12 cellular contexts compared by ENCODE assay signal in the genomic region with DNA sequence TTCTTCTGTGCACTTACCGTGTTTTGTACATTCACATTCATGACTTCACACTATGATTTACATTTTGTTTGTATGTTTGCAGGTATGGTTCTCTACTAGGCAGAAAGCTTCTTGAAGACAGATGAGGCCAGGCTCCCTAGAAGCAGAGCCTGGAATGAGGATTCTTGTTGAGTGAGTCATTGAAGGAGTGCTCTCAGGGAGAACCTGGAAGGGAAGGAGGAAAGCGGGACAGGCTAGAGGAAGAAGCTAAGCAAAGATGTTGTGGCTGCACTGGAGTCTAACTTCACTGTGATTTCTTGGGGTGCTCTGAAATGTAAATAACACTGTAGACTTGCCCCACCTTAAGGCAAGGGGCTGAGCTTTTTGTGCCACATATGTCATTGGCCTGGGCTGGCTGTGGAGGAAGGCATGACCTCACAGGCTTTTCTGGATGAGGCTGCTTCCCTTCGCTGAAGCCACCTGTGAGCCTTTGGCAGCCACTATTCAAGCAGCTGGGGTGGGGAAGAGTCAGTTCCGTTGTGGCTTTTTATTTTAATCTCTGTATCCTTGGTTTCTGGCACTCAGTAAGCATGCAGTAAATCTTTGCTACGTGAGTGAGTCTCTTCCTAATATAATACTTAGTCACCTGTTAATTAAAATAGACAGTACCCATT.
DNase-seq lines count a peak whose midpoint lies in the region; ATAC-seq, FAIRE-seq and TF ChIP-seq lines count a peak whose summit lies in the region.
"Had no signal": no experiment of that assay in that cellular context is flagged by ENCODE, and none has a peak within 500 bp of the region (broad histone marks: within the 10 kb centered on the region; RNA-seq: fewer than 3 reads in every experiment).

No MANE protein-coding gene starts in this region.

- H3K27me3 Mint-ChIP-seq in astrocyte (ENCODE audit: low read depth, unreplicated experiment), result no peaks in the 10 kb centered on the region
- peaks cover 5% of the 10 kb centered on the region for H3K27me3 Mint-ChIP-seq in Caco-2 (ENCODE audit: insufficient read depth, unreplicated experiment)

- H3K9me3 ChIP-seq in astrocyte (ENCODE audit: insufficient read depth, low read depth, low read length), result no peaks in the 10 kb centered on the region
- peaks cover 3% of the 10 kb centered on the region; the same call in 1 of the 2 replicates for H3K9me3 ChIP-seq in Caco-2
- H3K9me3 ChIP-seq: right lobe of liver, thyroid gland had no signal

- H3K9me3 Mint-ChIP-seq in astrocyte (ENCODE audit: unreplicated experiment), result no peaks in the 10 kb centered on the region
- no peaks in the 10 kb centered on the region for H3K9me3 Mint-ChIP-seq in Caco-2 (ENCODE audit: unreplicated experiment)

- H3K4me2 ChIP-seq in astrocyte (ENCODE audit: low read length), result peak overlapping the region; percentile 36

- no peak for FAIRE-seq in astrocyte (lab: Jason Lieb, UNC)
- FAIRE-seq: K562 had no signal

- H3K4me1 ChIP-seq in astrocyte (ENCODE audit: insufficient read depth, low read length) (peaks cover 4% of the 10 kb centered on the region), Caco-2 (no peaks in the 10 kb centered on the region)
- H3K4me1 ChIP-seq: thyroid gland had no signal

- H3K36me3 ChIP-seq in astrocyte (ENCODE audit: insufficient read depth, low read length) (no peaks in the 10 kb centered on the region), Caco-2 (ENCODE audit: control insufficient read depth, insufficient read depth, low read length) (no peaks in the 10 kb centered on the region)
- H3K36me3 ChIP-seq: right lobe of liver, thyroid gland had no signal

- no peak overlapping the region for H3K4me3 Mint-ChIP-seq in astrocyte (ENCODE audit: unreplicated experiment)
- H3K4me3 Mint-ChIP-seq in Caco-2 (ENCODE audit: unreplicated experiment), result no peak overlapping the region

- CTCF ChIA-PET in Caco-2 (lab: Charles Lee), result no interaction called here

- TF ChIP-seq CTCF in astrocyte (IDR thresholded peaks at IDR 0.05; ENCODE audit: insufficient read depth, low read depth, low read length) (no peak), Caco-2 (IDR thresholded peaks at IDR 0.05; ENCODE audit: insufficient read depth in 1 of 2, low read depth in 1 of 2, low read length in 1 of 2, severe bottlenecking in 1 of 2, unreplicated experiment in 1 of 2) (no peak)

- H2AFZ ChIP-seq in astrocyte (ENCODE audit: low read depth, low read length), result peak overlapping the region; percentile 54

- BruUV-seq in Caco-2 (replicated peaks; lab: Mats Ljungman, UMichigan), result no TSS peak

- no peak overlapping the region for H3K27ac ChIP-seq in astrocyte (ENCODE audit: low read depth, low read length)
- H3K27ac ChIP-seq: 22Rv1, right lobe of liver, thyroid gland had no signal

- POLR2A ChIA-PET in Caco-2 (lab: Charles Lee), result no interaction called here

- H3K36me3 Mint-ChIP-seq in astrocyte (ENCODE audit: low read depth, unreplicated experiment) (no peaks in the 10 kb centered on the region), Caco-2 (ENCODE audit: insufficient read depth, unreplicated experiment) (no peaks in the 10 kb centered on the region)

- intact Hi-C loops in Caco-2 (cut with micrococcal nuclease; ENCODE audit: unreplicated experiment), result no loop called here

- H3K9ac ChIP-seq in astrocyte (ENCODE audit: low read length), result no peak overlapping the region

- H3K4me1 Mint-ChIP-seq in astrocyte (ENCODE audit: low read depth, unreplicated experiment) (peaks cover 4% of the 10 kb centered on the region), Caco-2 (ENCODE audit: low read depth, unreplicated experiment) (no peaks in the 10 kb centered on the region)

- H3K79me2 ChIP-seq in astrocyte (ENCODE audit: insufficient read depth, low read length), result no peaks in the 10 kb centered on the region

- H4K20me1 ChIP-seq in astrocyte (ENCODE audit: insufficient read depth, low read length), result no peaks in the 10 kb centered on the region

- DNase-seq in DMS 273 (lab: John Stamatoyannopoulos, UW; ENCODE audit: unreplicated experiment) (peak; percentile 82), DMS 273 treated with DMSO at 0.1 percent for 48 hours (lab: John Stamatoyannopoulos, UW) (no peak), NAMALWA (ENCODE audit: low spot score) (peak; percentile 7), astrocyte (ENCODE audit: low read depth) (peak; percentile 79), mucosa of gallbladder (ENCODE audit: low spot score) (peak; percentile 47), Caco-2 (no peak), amniotic stem cell (lab: John Stamatoyannopoulos, UW) (no peak)
- DNase-seq: right lobe of liver, thyroid gland had no signal

- H3K27me3 ChIP-seq in astrocyte (ENCODE audit: insufficient read depth, low read length) (no peaks in the 10 kb centered on the region), Caco-2 (replicated peaks; ENCODE audit: control insufficient read depth, insufficient read depth, low read length) (no peaks in the 10 kb centered on the region)
- H3K27me3 ChIP-seq: right lobe of liver, thyroid gland had no signal

- ATAC-seq in GM19452 (IDR thresholded peaks at IDR 0.05; ENCODE audit: unreplicated experiment), result no peak
- ATAC-seq: K562 had no signal

- H3K27ac Mint-ChIP-seq in astrocyte (ENCODE audit: unreplicated experiment) (peak overlapping the region; percentile 30), Caco-2 (ENCODE audit: unreplicated experiment) (no peak overlapping the region)

- H3K4me3 ChIP-seq in astrocyte (ENCODE audit: insufficient read depth, low read depth, low read length) (no peak overlapping the region), Caco-2 (ENCODE audit: low read depth, low read length) (no peak overlapping the region)
- H3K4me3 ChIP-seq: K562, right lobe of liver, thyroid gland had no signal

Comparison
In these comparisons a context has a peak if more than half of its experiments do, and no peak if none do; other contexts are left out.
1. DNase-seq: peak in DMS 273 (single experiment), NAMALWA (single experiment), astrocyte (single experiment) and mucosa of gallbladder (single experiment); none in DMS 273 treated with DMSO at 0.1 percent for 48 hours (single experiment), Caco-2 (0 of 2) and amniotic stem cell (single experiment).